19 cellular contexts compared by ENCODE assay signal in genomic region chr7:70097639-70098038, GRCh38.
"Had no signal": no experiment of that assay in that cellular context is flagged by ENCODE, and none has a peak within 500 bp of the region (broad histone marks: within the 10 kb centered on the region; RNA-seq: fewer than 3 reads in every experiment).

No MANE protein-coding gene starts in this region.

- H3K4me3 ChIP-seq: body of pancreas, coronary artery, hepatocyte, thyroid gland, uterus had no signal

- ATAC-seq: activated T-cell treated with anti-CD3 and anti-CD28 coated beads, Interleukin-2, amount 50 U/mL, for 72 hours; body of pancreas; esophagus mucosa; natural killer cell; stimulated activated naive B cell treated with anti-CD40 and anti-IgM and Interleukin-4, amounts not matched to agents 10 μg/mL and 1 μg/mL and 100 μg/mL, for 72 hours had no signal

- H3K36me3 ChIP-seq: thyroid gland had no signal

- H3K27ac ChIP-seq: body of pancreas, coronary artery, hepatocyte, thyroid gland, uterus had no signal

- FAIRE-seq: keratinocyte had no signal

- H3K9me3 ChIP-seq: body of pancreas, thyroid gland, uterus had no signal

- DNase-seq: activated CD4-positive, alpha-beta T cell treated with anti-CD3 and anti-CD28 coated beads, Interleukin-2, amount 10 ng/mL, durations not matched to agents 7 days and 5 days; activated CD4-positive, CD25-positive, alpha-beta regulatory T cell; activated CD8-positive, alpha-beta memory T cell treated with anti-CD3 and anti-CD28 coated beads, Interleukin-2, amount 50 U/mL, for 48 hours; activated gamma-delta T cell; activated T-cell treated with anti-CD3 and anti-CD28 coated beads, Interleukin-2, amount 50 U/mL, for 72 hours; amygdala; body of pancreas; mesendoderm; natural killer cell; occipital lobe; stimulated activated CD4-positive, alpha-beta T cell treated with anti-CD3 and anti-CD28 coated beads, Interleukin-15, amount 100 ng/mL, for 24 hours; stimulated activated CD4-positive, alpha-beta T cell treated with anti-CD3 and anti-CD28 coated beads, Interleukin-4, amount 100 ng/mL, for 1 hour; stimulated activated naive B cell treated with anti-CD40 and anti-IgM and Interleukin-4, amounts not matched to agents 10 μg/mL and 1 μg/mL and 100 μg/mL, for 72 hours; thyroid gland; uterus had no signal

- H3K27me3 ChIP-seq: body of pancreas, hepatocyte, thyroid gland, uterus had no signal
